ENCODE assay signal across 21 cellular contexts in genomic region chr11:104435498-104435897, GRCh38.
"Had no signal": no experiment of that assay in that cellular context is flagged by ENCODE, and none has a peak within 500 bp of the region (broad histone marks: within the 10 kb centered on the region; RNA-seq: fewer than 3 reads in every experiment).

No MANE protein-coding gene starts in this region.

- H3K9me3 ChIP-seq: MG63 had no signal

- ATAC-seq: activated CD8-positive, alpha-beta memory T cell treated with anti-CD3 and anti-CD28 coated beads, Interleukin-2, amount 10 ng/mL, durations not matched to agents 7 days and 5 days; T-cell had no signal

- H3K36me3 ChIP-seq: MG63 had no signal

- DNase-seq: activated B cell treated with CpG ODN at 0.5 μM for 24 hours; activated CD4-positive, alpha-beta T cell treated with anti-CD3 and anti-CD28 coated beads for 1 hour; activated CD4-positive, alpha-beta T cell treated with anti-CD3 and anti-CD28 coated beads, Interleukin-2, amount 10 ng/mL, durations not matched to agents 24 days and 14 days; activated CD4-positive, alpha-beta T cell treated with anti-CD3 and anti-CD28 coated beads, Interleukin-2, amount 50 U/mL, for 48 hours; activated CD8-positive, alpha-beta memory T cell treated with anti-CD3 and anti-CD28 coated beads, Interleukin-2, amount 10 ng/mL, durations not matched to agents 7 days and 5 days; activated effector memory CD4-positive, alpha-beta T cell treated with Interleukin-2 at 50 U/mL for 16 hours; activated naive CD4-positive, alpha-beta T cell; activated T-cell treated with anti-CD3 and anti-CD28 coated beads, Interleukin-2, amount 50 U/mL, for 24 hours; amygdala; KG1; MG63; NCI-H1105; NCI-H1436; NCI-H1694 treated with DMSO at 0.1 percent for 48 hours; NCI-H2029 treated with DMSO at 0.1 percent for 48 hours; NCI-H446; NCI-H526; SIG-M5; T-cell; T-helper 2 cell; T1000 had no signal

- H3K27me3 ChIP-seq: MG63 had no signal

- H3K4me3 ChIP-seq: MG63 had no signal
